Comparison of ENCODE assay signal across 31 cellular contexts in the genomic region with DNA sequence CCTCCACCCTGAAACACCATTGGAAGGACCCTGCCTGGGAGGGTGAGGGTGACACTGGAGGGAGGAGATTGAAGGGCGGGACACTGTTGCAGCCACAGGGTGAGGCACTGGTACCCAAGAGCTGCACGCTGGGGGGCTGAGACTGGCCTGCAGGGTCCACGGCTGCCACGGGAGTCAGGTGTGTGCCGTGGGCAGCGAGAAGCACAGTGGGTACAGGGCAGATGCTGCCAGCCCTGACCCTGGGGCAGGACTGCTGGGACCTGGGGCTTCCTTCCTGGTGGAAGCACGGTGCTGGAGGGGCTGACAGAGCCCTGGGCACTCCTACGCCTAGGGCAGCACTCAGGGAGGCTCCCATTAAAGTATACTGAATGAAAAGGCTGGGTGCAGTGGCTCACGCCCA. TPM values are rescaled to one million over a fixed set of nuclear protein-coding genes. Genes with fewer than 3 reads are reported as not detected.
"Had no signal": no experiment of that assay in that cellular context is flagged by ENCODE, and none has a peak within 500 bp of the region (broad histone marks: within the 10 kb centered on the region; RNA-seq: fewer than 3 reads in every experiment).

No MANE protein-coding gene starts in this region.

- H3K27me3 Mint-ChIP-seq: activated CD4-positive, alpha-beta memory T cell treated with anti-CD3 and anti-CD28 coated beads for 36 hours; activated CD4-positive, alpha-beta T cell treated with anti-CD3 and anti-CD28 coated beads for 36 hours; activated naive CD8-positive, alpha-beta T cell; activated T-helper 17 cell treated with anti-CD3 and anti-CD28 coated beads, Interleukin-2, amount 50 U/mL, for 72 hours had no signal

- H3K36me3 Mint-ChIP-seq: activated CD4-positive, alpha-beta memory T cell treated with anti-CD3 and anti-CD28 coated beads for 36 hours; T-cell had no signal

- H3K27me3 ChIP-seq: body of pancreas, esophagus muscularis mucosa, foreskin keratinocyte, gastrocnemius medialis, heart left ventricle had no signal

- DNase-seq: activated CD4-positive, alpha-beta memory T cell treated with anti-CD3 and anti-CD28 coated beads for 36 hours; activated CD4-positive, alpha-beta T cell treated with anti-CD3 and anti-CD28 coated beads for 36 hours; activated CD4-positive, alpha-beta T cell treated with anti-CD3 and anti-CD28 coated beads, Interleukin-2, amount 10 ng/mL, durations not matched to agents 24 days and 14 days; activated CD4-positive, CD25-positive, alpha-beta regulatory T cell; activated CD4-positive, CD25-positive, alpha-beta regulatory T cell treated with anti-CD3 and anti-CD28 coated beads, Interleukin-2, amount 50 U/mL, for 72 hours; activated CD8-positive, alpha-beta memory T cell treated with anti-CD3 and anti-CD28 coated beads, Interleukin-2, amount 50 U/mL, for 48 hours; activated CD8-positive, alpha-beta T cell treated with anti-CD3 and anti-CD28 coated beads, Interleukin-2, amount 10 ng/mL, durations not matched to agents 7 days and 5 days; activated effector memory CD4-positive, alpha-beta T cell treated with Interleukin-2 at 50 U/mL for 16 hours; activated gamma-delta T cell treated with Interleukin-2 at 50 U/mL for 16 hours; activated naive CD4-positive, alpha-beta T cell treated with anti-CD3 and anti-CD28 coated beads, Interleukin-2, amount 50 U/mL, for 16 hours; activated naive CD4-positive, alpha-beta T cell treated with Interleukin-2 at 50 U/mL for 16 hours; activated T-cell treated with anti-CD3 and anti-CD28 coated beads for 4 hours; activated T-cell treated with anti-CD3 and anti-CD28 coated beads, Interleukin-2, amount 50 U/mL, for 4 hours; amniotic stem cell; anterior cingulate cortex; body of pancreas; caudate nucleus; cortex of kidney; dermis blood vessel endothelial cell; effector CD4-positive, alpha-beta T cell; effector memory CD8-positive, alpha-beta T cell; erythroblast; foreskin keratinocyte; gastrocnemius medialis; glutamatergic neuron; heart left ventricle; T-cell; T-helper 2 cell had no signal

- H3K27ac Mint-ChIP-seq: activated CD4-positive, alpha-beta memory T cell treated with anti-CD3 and anti-CD28 coated beads for 36 hours; activated CD4-positive, alpha-beta T cell treated with anti-CD3 and anti-CD28 coated beads for 36 hours; activated CD4-positive, alpha-beta T cell treated with anti-CD3 and anti-CD28 coated beads, Interleukin-2, amount 10 ng/mL, durations not matched to agents 24 days and 14 days; activated CD8-positive, alpha-beta T cell treated with anti-CD3 and anti-CD28 coated beads, Interleukin-2, amount 10 ng/mL, durations not matched to agents 7 days and 5 days; activated naive CD8-positive, alpha-beta T cell; effector memory CD8-positive, alpha-beta T cell; T-cell had no signal

- H3K4me3 ChIP-seq: body of pancreas, esophagus muscularis mucosa, gastrocnemius medialis, heart left ventricle had no signal

- H3K36me3 ChIP-seq: gastrocnemius medialis had no signal

- H3K4me1 Mint-ChIP-seq: activated CD4-positive, alpha-beta T cell treated with anti-CD3 and anti-CD28 coated beads for 36 hours; activated CD4-positive, alpha-beta T cell treated with anti-CD3 and anti-CD28 coated beads, Interleukin-2, amount 10 ng/mL, durations not matched to agents 24 days and 14 days had no signal

- H3K9me3 ChIP-seq: body of pancreas, esophagus muscularis mucosa, gastrocnemius medialis had no signal

- H3K4me1 ChIP-seq: foreskin keratinocyte had no signal

- H3K9me3 Mint-ChIP-seq: activated CD4-positive, alpha-beta T cell treated with anti-CD3 and anti-CD28 coated beads, Interleukin-2, amount 10 ng/mL, durations not matched to agents 24 days and 14 days; effector memory CD8-positive, alpha-beta T cell had no signal

- H3K4me3 Mint-ChIP-seq: activated CD4-positive, alpha-beta memory T cell treated with anti-CD3 and anti-CD28 coated beads for 36 hours; activated CD4-positive, alpha-beta T cell treated with anti-CD3 and anti-CD28 coated beads for 36 hours; activated CD4-positive, alpha-beta T cell treated with anti-CD3 and anti-CD28 coated beads, Interleukin-2, amount 10 ng/mL, durations not matched to agents 24 days and 14 days; activated CD8-positive, alpha-beta T cell treated with anti-CD3 and anti-CD28 coated beads, Interleukin-2, amount 10 ng/mL, durations not matched to agents 7 days and 5 days; activated naive CD8-positive, alpha-beta T cell; activated T-cell treated with anti-CD3 and anti-CD28 coated beads, Interleukin-2, amount 50 U/mL, for 4 hours; activated T-helper 17 cell treated with anti-CD3 and anti-CD28 coated beads, Interleukin-2, amount 50 U/mL, for 72 hours; effector memory CD8-positive, alpha-beta T cell; T-cell had no signal

- ATAC-seq: activated CD4-positive, alpha-beta T cell treated with anti-CD3 and anti-CD28 coated beads for 36 hours; activated CD8-positive, alpha-beta T cell treated with anti-CD3 and anti-CD28 coated beads, Interleukin-2, amount 10 ng/mL, durations not matched to agents 7 days and 5 days; activated T-cell treated with anti-CD3 and anti-CD28 coated beads, Interleukin-2, amount 50 U/mL, for 4 hours; activated T-helper 17 cell treated with anti-CD3 and anti-CD28 coated beads, Interleukin-2, amount 50 U/mL, for 72 hours; body of pancreas; effector memory CD8-positive, alpha-beta T cell; foreskin keratinocyte; gastrocnemius medialis; T-cell had no signal

- H3K27ac ChIP-seq: body of pancreas, esophagus muscularis mucosa, foreskin keratinocyte, gastrocnemius medialis, heart left ventricle had no signal

RNA-seq across cellular contexts. Expression of a gene that starts 16.6 kb away (rescaled TPM):
- total RNA-seq: activated CD4-positive, alpha-beta T cell treated with anti-CD3 and anti-CD28 coated beads for 36 hours; T-cell had no signal

RNA-seq across cellular contexts. Expression of a gene that starts 59.0 kb away (rescaled TPM):
- total RNA-seq: body of pancreas had no signal
